In genomic region chr10:131857156-131858117, GRCh38 we compare ENCODE assay signal across 10 cellular contexts.
"Had no signal": no experiment of that assay in that cellular context is flagged by ENCODE, and none has a peak within 500 bp of the region (broad histone marks: within the 10 kb centered on the region; RNA-seq: fewer than 3 reads in every experiment).

No MANE protein-coding gene starts in this region.

- H3K27me3 ChIP-seq: foreskin keratinocyte had no signal

- H3K4me1 ChIP-seq: foreskin keratinocyte, left ventricle myocardium inferior had no signal

- H3K9me3 ChIP-seq: left ventricle myocardium inferior, neutrophil had no signal

- H3K27ac Mint-ChIP-seq: activated CD4-positive, alpha-beta memory T cell treated with anti-CD3 and anti-CD28 coated beads for 36 hours; activated T-cell treated with anti-CD3 and anti-CD28 coated beads, Interleukin-2, amount 50 U/mL, for 72 hours had no signal

- ATAC-seq: activated T-cell treated with anti-CD3 and anti-CD28 coated beads, Interleukin-2, amount 50 U/mL, for 72 hours; foreskin keratinocyte; right cardiac atrium had no signal

- H3K9me3 Mint-ChIP-seq: activated CD4-positive, alpha-beta memory T cell treated with anti-CD3 and anti-CD28 coated beads for 36 hours; activated T-cell treated with anti-CD3 and anti-CD28 coated beads, Interleukin-2, amount 50 U/mL, for 72 hours had no signal

- H3K36me3 ChIP-seq: left ventricle myocardium inferior, neutrophil had no signal

- DNase-seq: activated CD4-positive, alpha-beta memory T cell treated with anti-CD3 and anti-CD28 coated beads for 36 hours; activated naive CD4-positive, alpha-beta T cell; activated T-cell treated with anti-CD3 and anti-CD28 coated beads, Interleukin-2, amount 50 U/mL, for 72 hours; foreskin keratinocyte; left ventricle myocardium inferior; right cardiac atrium; stimulated activated CD4-positive, alpha-beta T cell treated with anti-CD3 and anti-CD28 coated beads, Interleukin-2, amount 100 ng/mL, for 24 hours; stimulated activated naive CD8-positive, alpha-beta T cell treated with anti-CD3 and anti-CD28 coated beads, Interleukin-15, Interleukin-2, amounts not matched to agents 100 U/mL and 50 U/mL, for 24 hours; T1000 had no signal

- H3K27ac ChIP-seq: foreskin keratinocyte, left ventricle myocardium inferior, neutrophil had no signal

- H3K4me3 ChIP-seq: left ventricle myocardium inferior had no signal

- H3K36me3 Mint-ChIP-seq: activated CD4-positive, alpha-beta memory T cell treated with anti-CD3 and anti-CD28 coated beads for 36 hours had no signal

- H3K4me3 Mint-ChIP-seq: activated CD4-positive, alpha-beta memory T cell treated with anti-CD3 and anti-CD28 coated beads for 36 hours; activated T-cell treated with anti-CD3 and anti-CD28 coated beads, Interleukin-2, amount 50 U/mL, for 72 hours had no signal
